18 cellular contexts compared by ENCODE assay signal in genomic region chrX:150405576-150405975, GRCh38. TPM values are rescaled to one million over a fixed set of nuclear protein-coding genes. Genes with fewer than 3 reads are reported as not detected.
A peak's percentile ranks its signal among the peaks of the same experiment; 100 is the strongest.
DNase-seq lines count a peak whose midpoint lies in the region; ATAC-seq and TF ChIP-seq lines count a peak whose summit lies in the region.
"Had no signal": no experiment of that assay in that cellular context is flagged by ENCODE, and none has a peak within 500 bp of the region (broad histone marks: within the 10 kb centered on the region; RNA-seq: fewer than 3 reads in every experiment).

No MANE protein-coding gene starts in this region.

- POLR2A ChIA-PET in HCT116 (lab: Charles Lee) = no interaction called here
- POLR2A ChIA-PET in WTC11 (lab: Charles Lee) = no interaction called here

- H3K4me3 Mint-ChIP-seq in WTC11 = no peak overlapping the region
- H3K4me3 Mint-ChIP-seq: activated naive CD8-positive, alpha-beta T cell treated with anti-CD3 and anti-CD28 coated beads, Interleukin-2, amount 50 U/mL, for 24 hours; CD8-positive, alpha-beta memory T cell; naive thymus-derived CD4-positive, alpha-beta T cell had no signal

- RAD21 ChIA-PET in HCT116 (lab: Charles Lee; ENCODE audit: low non-redundant PET in 1 of 2, low total read pairs in 2 of 2, uncharacterized antibody in 2 of 2, unreplicated experiment in 2 of 2) = no interaction called here

- peak; percentile 36 for DNase-seq in ELF-1 (ENCODE audit: low read depth, low spot score)
- no peak for DNase-seq in HCT116 (ENCODE audit: low read depth, low spot score)
- DNase-seq in WTC11 (ENCODE audit: low spot score) = peak; percentile 29
- no peak for DNase-seq in left lung
- DNase-seq in ascending aorta (ENCODE audit: low spot score in 2 of 2) = no peak
- DNase-seq: activated naive CD8-positive, alpha-beta T cell treated with anti-CD3 and anti-CD28 coated beads, Interleukin-2, amount 50 U/mL, for 24 hours; CD8-positive, alpha-beta memory T cell; dorsolateral prefrontal cortex; gastrocnemius medialis; kidney; naive thymus-derived CD4-positive, alpha-beta T cell; NCI-H1048; SIG-M5; substantia nigra had no signal

- H3K4me2 ChIP-seq in HCT116 (ENCODE audit: low read length) = no peak overlapping the region

- no peak overlapping the region for H2AFZ ChIP-seq in HCT116 (ENCODE audit: low read depth, low read length, poor library complexity, severe bottlenecking)

- H3K36me3 ChIP-seq in HCT116 (ENCODE audit: control insufficient read depth in 1 of 2, insufficient read depth in 2 of 2, low read length in 2 of 2) (no peaks in the 10 kb centered on the region), left lung (no peaks in the 10 kb centered on the region), ascending aorta (no peaks in the 10 kb centered on the region)
- H3K36me3 ChIP-seq: gastrocnemius medialis had no signal

- TF ChIP-seq POLR2A in HCT116 (IDR thresholded peaks at IDR 0.05; ENCODE audit: borderline replicate concordance, extremely low read depth, insufficient read depth, insufficient read length) = no peak

- H3K9me2 ChIP-seq in HCT116 (ENCODE audit: insufficient read depth) = no peaks in the 10 kb centered on the region

- H3K27ac ChIP-seq in HCT116 (ENCODE audit: low read depth, low read length) = no peak overlapping the region
- no peak overlapping the region for H3K27ac ChIP-seq in left lung
- H3K27ac ChIP-seq in ascending aorta = no peak overlapping the region
- H3K27ac ChIP-seq: dorsolateral prefrontal cortex, gastrocnemius medialis, HL-60 had no signal

- no peaks in the 10 kb centered on the region for H3K4me1 Mint-ChIP-seq in WTC11

- no peaks in the 10 kb centered on the region for H4K20me1 ChIP-seq in HCT116 (ENCODE audit: insufficient read depth)

- H3K9me3 ChIP-seq in HCT116 (ENCODE audit: control insufficient read depth in 1 of 2, insufficient read depth in 1 of 2, low read depth in 1 of 2, low read length in 2 of 2) = no peaks in the 10 kb centered on the region
- H3K9me3 ChIP-seq in left lung = no peaks in the 10 kb centered on the region
- no peaks in the 10 kb centered on the region for H3K9me3 ChIP-seq in ascending aorta
- H3K9me3 ChIP-seq: gastrocnemius medialis had no signal

- H3K27me3 Mint-ChIP-seq in WTC11 (ENCODE audit: low read depth) = no peaks in the 10 kb centered on the region
- H3K27me3 Mint-ChIP-seq: activated naive CD8-positive, alpha-beta T cell treated with anti-CD3 and anti-CD28 coated beads, Interleukin-2, amount 50 U/mL, for 24 hours; naive thymus-derived CD4-positive, alpha-beta T cell had no signal

- intact Hi-C loops in HCT116 (cut with micrococcal nuclease) = no loop called here
- intact Hi-C loops in left lung (cut with DNase I) = no loop called here
- intact Hi-C loops in ascending aorta (cut with DNase I) = no loop called here

- ATAC-seq in HCT116 = peak; percentile 65; the same call in 1 of the 2 replicates
- ATAC-seq in WTC11 = peak; percentile 39
- ATAC-seq in left lung = peak; percentile 34
- no peak for ATAC-seq in HG02642 (IDR thresholded peaks at IDR 0.05; ENCODE audit: poor library complexity, unreplicated experiment)
- no peak for ATAC-seq in GM19397 (IDR thresholded peaks at IDR 0.05; ENCODE audit: unreplicated experiment)
- no peak for ATAC-seq in GM18520 (IDR thresholded peaks at IDR 0.05; ENCODE audit: unreplicated experiment)
- ATAC-seq: activated naive CD8-positive, alpha-beta T cell treated with anti-CD3 and anti-CD28 coated beads, Interleukin-2, amount 50 U/mL, for 24 hours; gastrocnemius medialis; naive thymus-derived CD4-positive, alpha-beta T cell had no signal

- no peak overlapping the region for H3K9ac ChIP-seq in HCT116 (ENCODE audit: low read length)

- H3K4me1 ChIP-seq in HCT116 (ENCODE audit: control insufficient read depth in 1 of 2, insufficient read depth in 2 of 2, low read length in 2 of 2) (no peaks in the 10 kb centered on the region), left lung (no peaks in the 10 kb centered on the region), ascending aorta (no peaks in the 10 kb centered on the region)
- H3K4me1 ChIP-seq: gastrocnemius medialis had no signal

- CTCF ChIA-PET in HCT116 (lab: Charles Lee) = interaction anchor here (0.6 kb wide), 1 partner anchor 596 kb away, joined by 3 read pairs; no protein-coding TSS in a partner anchor
- CTCF ChIA-PET in WTC11 (lab: Charles Lee) = interaction anchor here (1.2 kb wide), 1 partner anchor 40 kb away, joined by 3 read pairs; no protein-coding TSS in a partner anchor

- H3K4me3 ChIP-seq in HCT116 (replicated peaks in 1 of 2; ENCODE audit: low read depth in 1 of 2, low read length in 2 of 2) = no peak overlapping the region
- no peak overlapping the region for H3K4me3 ChIP-seq in left lung
- no peak overlapping the region for H3K4me3 ChIP-seq in ascending aorta
- H3K4me3 ChIP-seq: dorsolateral prefrontal cortex, gastrocnemius medialis had no signal

- H3K9me3 Mint-ChIP-seq in WTC11 = no peaks in the 10 kb centered on the region
- H3K9me3 Mint-ChIP-seq: activated naive CD8-positive, alpha-beta T cell treated with anti-CD3 and anti-CD28 coated beads, Interleukin-2, amount 50 U/mL, for 24 hours; CD8-positive, alpha-beta memory T cell had no signal

- no peaks in the 10 kb centered on the region for H3K79me2 ChIP-seq in HCT116 (ENCODE audit: insufficient read depth, low read length)

- no peaks in the 10 kb centered on the region for H3K36me3 Mint-ChIP-seq in WTC11
- H3K36me3 Mint-ChIP-seq: CD8-positive, alpha-beta memory T cell had no signal

- H3K27ac Mint-ChIP-seq in WTC11 = no peak overlapping the region
- H3K27ac Mint-ChIP-seq: activated naive CD8-positive, alpha-beta T cell treated with anti-CD3 and anti-CD28 coated beads, Interleukin-2, amount 50 U/mL, for 24 hours; CD8-positive, alpha-beta memory T cell; naive thymus-derived CD4-positive, alpha-beta T cell had no signal

- no peak for TF ChIP-seq RAD21 in HCT116 (IDR thresholded peaks at IDR 0.05; ENCODE audit: low read depth)

- H3K27me3 ChIP-seq in HCT116 (ENCODE audit: insufficient read depth, low read length) = no peaks in the 10 kb centered on the region
- no peaks in the 10 kb centered on the region for H3K27me3 ChIP-seq in left lung
- H3K27me3 ChIP-seq in ascending aorta = no peaks in the 10 kb centered on the region
- H3K27me3 ChIP-seq: gastrocnemius medialis had no signal

- no TSS peak for BruUV-seq in HCT116 (replicated peaks; lab: Mats Ljungman, UMichigan)

- peak in 2 of 3 experiments; percentile 40 to 46; a peak in 4 of 6 replicates for TF ChIP-seq CTCF in HCT116 (IDR thresholded peaks at IDR 0.05 in 2 of 3, conservative IDR thresholded peaks at IDR 0.05 in 1 of 3; ENCODE audit: borderline replicate concordance in 1 of 3, insufficient read depth in 1 of 3, low read depth in 2 of 3, low read length in 2 of 3)
- TF ChIP-seq CTCF in WTC11 (IDR thresholded peaks at IDR 0.05) = no peak
- TF ChIP-seq CTCF in left lung (IDR thresholded peaks at IDR 0.05) = no peak
- no peak for TF ChIP-seq CTCF in ascending aorta (IDR thresholded peaks at IDR 0.05)

TF ChIP-seq in HCT116, 20 proteins besides CTCF, POLR2A, EP300 and RAD21 (continues in another document):
- TF ChIP-seq, protein P1, sequence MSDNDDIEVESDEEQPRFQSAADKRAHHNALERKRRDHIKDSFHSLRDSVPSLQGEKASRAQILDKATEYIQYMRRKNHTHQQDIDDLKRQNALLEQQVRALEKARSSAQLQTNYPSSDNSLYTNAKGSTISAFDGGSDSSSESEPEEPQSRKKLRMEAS (IDR thresholded peaks at IDR 0.05) = no peak
- TF ChIP-seq JUND (IDR thresholded peaks at IDR 0.05) = no peak
- no peak for TF ChIP-seq CBX3 (IDR thresholded peaks at IDR 0.05; ENCODE audit: low read depth)
- no peak for TF ChIP-seq SRF (IDR thresholded peaks at IDR 0.05; ENCODE audit: low read depth)
- TF ChIP-seq YY1 (IDR thresholded peaks at IDR 0.05; ENCODE audit: extremely low read depth, insufficient replicate concordance, low read depth, low read length) = no peak

TF ChIP-seq in WTC11, 78 proteins besides CTCF, POLR2A, EP300 and RAD21 (continues in another document):
- no peak for TF ChIP-seq CREB1 (CRISPR knock-in tag; IDR thresholded peaks at IDR 0.05)
- no peak for TF ChIP-seq ELF4 (CRISPR knock-in tag; IDR thresholded peaks at IDR 0.05; ENCODE audit: low read depth)
- no peak for TF ChIP-seq ZMAT4 (CRISPR knock-in tag; IDR thresholded peaks at IDR 0.05)
- TF ChIP-seq JUN (CRISPR knock-in tag; IDR thresholded peaks at IDR 0.05) = no peak

RNA-seq across cellular contexts. Expression of gene MAMLD1, which starts 42.5 kb away (rescaled TPM):
- total RNA-seq in HCT116 (2021; ENCODE audit: unreplicated experiment) (3.6 TPM), WTC11 (2021) (0.32 to 0.35 TPM (median 0.34 TPM) in 3 replicates), left lung (1 to 10 TPM; 3.6 to 4.0 TPM), ascending aorta (15.4 TPM)
- polyA plus RNA-seq in HCT116 (2012) = 2.1 and 2.6 TPM in 2 replicates

Comparison
In these comparisons a context has a peak if more than half of its experiments do, and no peak if none do; other contexts are left out.
1. DNase-seq: peak in ELF-1 (single experiment) and WTC11 (single experiment); none in HCT116 (single experiment), left lung (0 of 2) and ascending aorta (0 of 2).
2. ATAC-seq: peak in HCT116 (single experiment), WTC11 (single experiment) and left lung (single experiment); none in HG02642 (single experiment), GM19397 (single experiment) and GM18520 (single experiment).
3. CTCF ChIP-seq: peak in HCT116 (2 of 3); none in WTC11 (single experiment), left lung (0 of 2) and ascending aorta (0 of 3).